ENCODE assay signal across 1 cellular context in genomic region chr10:14971867-14972448, GRCh38.
TF ChIP-seq lines count a peak whose summit lies in the region.

No MANE protein-coding gene starts in this region.

TF ChIP-seq in K562, 482 proteins besides CTCF, POLR2A, EP300 and RAD21 (continued from another document):
- TF ChIP-seq DEAF1 (CRISPR knock-in tag; IDR thresholded peaks at IDR 0.05): peak; percentile 24; the same call in 1 of the 2 replicates
- peak; percentile 32; the same call in 1 of the 2 replicates for TF ChIP-seq SMC3 (conservative IDR thresholded peaks at IDR 0.05; ENCODE audit: insufficient read depth, low read depth, low read length)
- TF ChIP-seq WHSC1 (IDR thresholded peaks at IDR 0.05; ENCODE audit: low read length): no peak
- TF ChIP-seq ETS2 (tag; IDR thresholded peaks at IDR 0.05; ENCODE audit: borderline replicate concordance, poor library complexity, severe bottlenecking): no peak
- no peak for TF ChIP-seq TCF7L2 (IDR thresholded peaks at IDR 0.05; ENCODE audit: low read depth, low read length)
- no peak for TF ChIP-seq ZNF121 (CRISPR knock-in tag; conservative IDR thresholded peaks at IDR 0.05)
- peak; percentile 64 for TF ChIP-seq PRDM10 (IDR thresholded peaks at IDR 0.05; ENCODE audit: partially characterized antibody)
- no peak for TF ChIP-seq BHLHE40 (IDR thresholded peaks at IDR 0.05; ENCODE audit: low read length)
- TF ChIP-seq STAT5A (IDR thresholded peaks at IDR 0.05; ENCODE audit: borderline replicate concordance, low read length): no peak
- no peak for TF ChIP-seq THAP12 (CRISPR knock-in tag; IDR thresholded peaks at IDR 0.05)
- TF ChIP-seq ZNF384 (IDR thresholded peaks at IDR 0.05; ENCODE audit: low read depth, low read length): peak; percentile 92
- TF ChIP-seq SP2 (IDR thresholded peaks at IDR 0.05; ENCODE audit: extremely low read depth, low read depth, low read length, poor library complexity, severe bottlenecking): no peak
- TF ChIP-seq ZNF699 (CRISPR knock-in tag; IDR thresholded peaks at IDR 0.05; ENCODE audit: insufficient replicate concordance): no peak
- no peak for TF ChIP-seq L3MBTL2 (IDR thresholded peaks at IDR 0.05)
- TF ChIP-seq ZNF24 (IDR thresholded peaks at IDR 0.05): no peak
- TF ChIP-seq FOSL1 (tag; conservative IDR thresholded peaks at IDR 0.05): no peak
- TF ChIP-seq CHCHD3 (CRISPR knock-in tag; IDR thresholded peaks at IDR 0.05): no peak
- TF ChIP-seq CC2D1A (IDR thresholded peaks at IDR 0.05): 0 out of 2 replicates have a peak, but pooled peaks have one; percentile 11
- no peak for TF ChIP-seq ELF2 (CRISPR knock-in tag; IDR thresholded peaks at IDR 0.05)
- no peak for TF ChIP-seq ZNF668 (CRISPR knock-in tag; IDR thresholded peaks at IDR 0.05)
- no peak for TF ChIP-seq ZNF717 (CRISPR knock-in tag; IDR thresholded peaks at IDR 0.05)
